In the genomic region with DNA sequence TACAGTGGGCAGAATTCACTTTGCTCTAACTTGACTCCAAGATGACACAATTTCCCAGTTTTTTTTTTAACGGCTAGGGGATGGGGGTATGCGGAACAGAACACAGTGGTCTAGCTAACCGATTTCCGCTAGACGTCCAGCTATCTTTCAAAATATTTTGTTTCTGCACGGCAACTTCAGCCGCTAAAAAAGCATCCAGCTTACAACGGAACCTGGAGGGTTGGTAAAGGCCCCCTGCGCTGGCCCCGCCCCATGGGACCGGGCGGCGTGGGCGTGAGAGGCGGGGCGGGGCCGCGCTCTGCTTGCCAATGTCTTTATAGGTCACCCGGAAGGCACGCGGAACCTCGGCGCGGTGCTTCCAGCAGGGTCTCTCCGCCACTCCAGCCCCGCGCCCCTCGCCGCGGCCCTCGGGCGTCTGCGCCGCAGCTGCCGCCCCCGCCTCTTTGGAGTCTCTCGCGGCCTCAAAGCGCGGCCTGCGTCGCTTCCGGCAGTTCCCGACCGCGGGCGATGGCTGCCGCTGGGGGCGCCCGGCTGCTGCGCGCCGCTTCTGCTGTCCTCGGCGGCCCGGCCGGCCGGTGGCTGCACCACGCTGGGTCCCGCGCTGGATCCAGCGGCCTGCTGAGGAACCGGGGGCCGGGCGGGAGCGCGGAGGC, we compare ENCODE assay signal across 1 cellular context.
TF ChIP-seq lines count a peak whose summit lies in the region.

A gene with protein sequence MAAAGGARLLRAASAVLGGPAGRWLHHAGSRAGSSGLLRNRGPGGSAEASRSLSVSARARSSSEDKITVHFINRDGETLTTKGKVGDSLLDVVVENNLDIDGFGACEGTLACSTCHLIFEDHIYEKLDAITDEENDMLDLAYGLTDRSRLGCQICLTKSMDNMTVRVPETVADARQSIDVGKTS (plus strand): TSS at position 335 of the 653 bp plus-strand sequence. CDS start 173 bp downstream, at position 508.

TF ChIP-seq in HepG2, 621 proteins besides CTCF, POLR2A, EP300 and RAD21 (continued from another document and continues in another):
- TF ChIP-seq, protein P1, sequence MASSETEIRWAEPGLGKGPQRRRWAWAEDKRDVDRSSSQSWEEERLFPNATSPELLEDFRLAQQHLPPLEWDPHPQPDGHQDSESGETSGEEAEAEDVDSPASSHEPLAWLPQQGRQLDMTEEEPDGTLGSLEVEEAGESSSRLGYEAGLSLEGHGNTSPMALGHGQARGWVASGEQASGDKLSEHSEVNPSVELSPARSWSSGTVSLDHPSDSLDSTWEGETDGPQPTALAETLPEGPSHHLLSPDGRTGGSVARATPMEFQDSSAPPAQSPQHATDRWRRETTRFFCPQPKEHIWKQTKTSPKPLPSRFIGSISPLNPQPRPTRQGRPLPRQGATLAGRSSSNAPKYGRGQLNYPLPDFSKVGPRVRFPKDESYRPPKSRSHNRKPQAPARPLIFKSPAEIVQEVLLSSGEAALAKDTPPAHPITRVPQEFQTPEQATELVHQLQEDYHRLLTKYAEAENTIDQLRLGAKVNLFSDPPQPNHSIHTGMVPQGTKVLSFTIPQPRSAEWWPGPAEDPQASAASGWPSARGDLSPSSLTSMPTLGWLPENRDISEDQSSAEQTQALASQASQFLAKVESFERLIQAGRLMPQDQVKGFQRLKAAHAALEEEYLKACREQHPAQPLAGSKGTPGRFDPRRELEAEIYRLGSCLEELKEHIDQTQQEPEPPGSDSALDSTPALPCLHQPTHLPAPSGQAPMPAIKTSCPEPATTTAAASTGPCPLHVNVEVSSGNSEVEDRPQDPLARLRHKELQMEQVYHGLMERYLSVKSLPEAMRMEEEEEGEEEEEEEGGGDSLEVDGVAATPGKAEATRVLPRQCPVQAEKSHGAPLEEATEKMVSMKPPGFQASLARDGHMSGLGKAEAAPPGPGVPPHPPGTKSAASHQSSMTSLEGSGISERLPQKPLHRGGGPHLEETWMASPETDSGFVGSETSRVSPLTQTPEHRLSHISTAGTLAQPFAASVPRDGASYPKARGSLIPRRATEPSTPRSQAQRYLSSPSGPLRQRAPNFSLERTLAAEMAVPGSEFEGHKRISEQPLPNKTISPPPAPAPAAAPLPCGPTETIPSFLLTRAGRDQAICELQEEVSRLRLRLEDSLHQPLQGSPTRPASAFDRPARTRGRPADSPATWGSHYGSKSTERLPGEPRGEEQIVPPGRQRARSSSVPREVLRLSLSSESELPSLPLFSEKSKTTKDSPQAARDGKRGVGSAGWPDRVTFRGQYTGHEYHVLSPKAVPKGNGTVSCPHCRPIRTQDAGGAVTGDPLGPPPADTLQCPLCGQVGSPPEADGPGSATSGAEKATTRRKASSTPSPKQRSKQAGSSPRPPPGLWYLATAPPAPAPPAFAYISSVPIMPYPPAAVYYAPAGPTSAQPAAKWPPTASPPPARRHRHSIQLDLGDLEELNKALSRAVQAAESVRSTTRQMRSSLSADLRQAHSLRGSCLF (CRISPR knock-in tag; IDR thresholded peaks at IDR 0.05; ENCODE audit: borderline replicate concordance) = no peak
- TF ChIP-seq SMC3 (IDR thresholded peaks at IDR 0.05; ENCODE audit: low read length) (no peak), ZNF766 (CRISPR knock-in tag; IDR thresholded peaks at IDR 0.05; ENCODE audit: borderline replicate concordance) (peak; percentile 82; the same call in 1 of the 2 replicates), ZNF883 (CRISPR knock-in tag; IDR thresholded peaks at IDR 0.05; ENCODE audit: not compliant biosample characterization) (no peak), SPEN (CRISPR knock-in tag; IDR thresholded peaks at IDR 0.05; ENCODE audit: low read depth) (peak; percentile 64), MYNN (CRISPR knock-in tag; IDR thresholded peaks at IDR 0.05; ENCODE audit: low read depth) (no peak), ZNF124 (CRISPR knock-in tag; IDR thresholded peaks at IDR 0.05) (no peak), ZNF709 (CRISPR knock-in tag; IDR thresholded peaks at IDR 0.05) (peak; percentile 74; the same call in 1 of the 2 replicates), ZNF333 (CRISPR knock-in tag; IDR thresholded peaks at IDR 0.05; ENCODE audit: borderline replicate concordance) (0 out of 2 replicates have a peak, but pooled peaks have one; percentile 42), CCAR2 (optimal IDR thresholded peaks at IDR 0.05; ENCODE audit: low read depth, low read length) (no peak), HINFP (CRISPR knock-in tag; IDR thresholded peaks at IDR 0.05; ENCODE audit: low read depth) (no peak), SP1 (IDR thresholded peaks at IDR 0.05) (no peak), SP1 (CRISPR knock-in tag; IDR thresholded peaks at IDR 0.05) (0 out of 2 replicates have a peak, but pooled peaks have one; percentile 52), NR2F1 (CRISPR knock-in tag; IDR thresholded peaks at IDR 0.05) (no peak), NFRKB (IDR thresholded peaks at IDR 0.05) (no peak), ZNF331 (CRISPR knock-in tag; IDR thresholded peaks at IDR 0.05) (no peak; the same call in 1 of the 2 replicates), ZFP36L1 (CRISPR knock-in tag; IDR thresholded peaks at IDR 0.05) (no peak), ZNF230 (CRISPR knock-in tag; IDR thresholded peaks at IDR 0.05) (0 out of 2 replicates have a peak, but pooled peaks have one; percentile 47), NAIF1 (CRISPR knock-in tag; IDR thresholded peaks at IDR 0.05; ENCODE audit: borderline replicate concordance) (no peak), NFKBIZ (CRISPR knock-in tag; IDR thresholded peaks at IDR 0.05) (no peak), ELF4 (CRISPR knock-in tag; IDR thresholded peaks at IDR 0.05; ENCODE audit: borderline replicate concordance) (no peak), HDAC1 (CRISPR knock-in tag; IDR thresholded peaks at IDR 0.05) (no peak; the same call in 1 of the 2 replicates), NKX3-1 (CRISPR knock-in tag; IDR thresholded peaks at IDR 0.05) (no peak; the same call in 1 of the 2 replicates), RBM39 (IDR thresholded peaks at IDR 0.05; ENCODE audit: low read depth, low read length, poor library complexity, severe bottlenecking) (no peak), FOXK2 (IDR thresholded peaks at IDR 0.05) (no peak), ZNF7 (CRISPR knock-in tag; IDR thresholded peaks at IDR 0.05) (no peak), TBP (CRISPR knock-in tag; IDR thresholded peaks at IDR 0.05) (no peak), ZFP41 (CRISPR knock-in tag; IDR thresholded peaks at IDR 0.05; ENCODE audit: borderline replicate concordance) (no peak), BRCA1 (CRISPR knock-in tag; IDR thresholded peaks at IDR 0.05) (0 out of 2 replicates have a peak, but pooled peaks have one; percentile 28)
- TF ChIP-seq, protein P2, sequence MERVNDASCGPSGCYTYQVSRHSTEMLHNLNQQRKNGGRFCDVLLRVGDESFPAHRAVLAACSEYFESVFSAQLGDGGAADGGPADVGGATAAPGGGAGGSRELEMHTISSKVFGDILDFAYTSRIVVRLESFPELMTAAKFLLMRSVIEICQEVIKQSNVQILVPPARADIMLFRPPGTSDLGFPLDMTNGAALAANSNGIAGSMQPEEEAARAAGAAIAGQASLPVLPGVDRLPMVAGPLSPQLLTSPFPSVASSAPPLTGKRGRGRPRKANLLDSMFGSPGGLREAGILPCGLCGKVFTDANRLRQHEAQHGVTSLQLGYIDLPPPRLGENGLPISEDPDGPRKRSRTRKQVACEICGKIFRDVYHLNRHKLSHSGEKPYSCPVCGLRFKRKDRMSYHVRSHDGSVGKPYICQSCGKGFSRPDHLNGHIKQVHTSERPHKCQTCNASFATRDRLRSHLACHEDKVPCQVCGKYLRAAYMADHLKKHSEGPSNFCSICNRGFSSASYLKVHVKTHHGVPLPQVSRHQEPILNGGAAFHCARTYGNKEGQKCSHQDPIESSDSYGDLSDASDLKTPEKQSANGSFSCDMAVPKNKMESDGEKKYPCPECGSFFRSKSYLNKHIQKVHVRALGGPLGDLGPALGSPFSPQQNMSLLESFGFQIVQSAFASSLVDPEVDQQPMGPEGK (CRISPR knock-in tag; IDR thresholded peaks at IDR 0.05) = peak; percentile 68
- TF ChIP-seq, protein P3, sequence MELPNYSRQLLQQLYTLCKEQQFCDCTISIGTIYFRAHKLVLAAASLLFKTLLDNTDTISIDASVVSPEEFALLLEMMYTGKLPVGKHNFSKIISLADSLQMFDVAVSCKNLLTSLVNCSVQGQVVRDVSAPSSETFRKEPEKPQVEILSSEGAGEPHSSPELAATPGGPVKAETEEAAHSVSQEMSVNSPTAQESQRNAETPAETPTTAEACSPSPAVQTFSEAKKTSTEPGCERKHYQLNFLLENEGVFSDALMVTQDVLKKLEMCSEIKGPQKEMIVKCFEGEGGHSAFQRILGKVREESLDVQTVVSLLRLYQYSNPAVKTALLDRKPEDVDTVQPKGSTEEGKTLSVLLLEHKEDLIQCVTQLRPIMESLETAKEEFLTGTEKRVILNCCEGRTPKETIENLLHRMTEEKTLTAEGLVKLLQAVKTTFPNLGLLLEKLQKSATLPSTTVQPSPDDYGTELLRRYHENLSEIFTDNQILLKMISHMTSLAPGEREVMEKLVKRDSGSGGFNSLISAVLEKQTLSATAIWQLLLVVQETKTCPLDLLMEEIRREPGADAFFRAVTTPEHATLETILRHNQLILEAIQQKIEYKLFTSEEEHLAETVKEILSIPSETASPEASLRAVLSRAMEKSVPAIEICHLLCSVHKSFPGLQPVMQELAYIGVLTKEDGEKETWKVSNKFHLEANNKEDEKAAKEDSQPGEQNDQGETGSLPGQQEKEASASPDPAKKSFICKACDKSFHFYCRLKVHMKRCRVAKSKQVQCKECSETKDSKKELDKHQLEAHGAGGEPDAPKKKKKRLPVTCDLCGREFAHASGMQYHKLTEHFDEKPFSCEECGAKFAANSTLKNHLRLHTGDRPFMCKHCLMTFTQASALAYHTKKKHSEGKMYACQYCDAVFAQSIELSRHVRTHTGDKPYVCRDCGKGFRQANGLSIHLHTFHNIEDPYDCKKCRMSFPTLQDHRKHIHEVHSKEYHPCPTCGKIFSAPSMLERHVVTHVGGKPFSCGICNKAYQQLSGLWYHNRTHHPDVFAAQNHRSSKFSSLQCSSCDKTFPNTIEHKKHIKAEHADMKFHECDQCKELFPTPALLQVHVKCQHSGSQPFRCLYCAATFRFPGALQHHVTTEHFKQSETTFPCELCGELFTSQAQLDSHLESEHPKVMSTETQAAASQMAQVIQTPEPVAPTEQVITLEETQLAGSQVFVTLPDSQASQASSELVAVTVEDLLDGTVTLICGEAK (IDR thresholded peaks at IDR 0.05) = no peak
- TF ChIP-seq, protein P3 (CRISPR knock-in tag; IDR thresholded peaks at IDR 0.05) = no peak
- TF ChIP-seq, protein P4, sequence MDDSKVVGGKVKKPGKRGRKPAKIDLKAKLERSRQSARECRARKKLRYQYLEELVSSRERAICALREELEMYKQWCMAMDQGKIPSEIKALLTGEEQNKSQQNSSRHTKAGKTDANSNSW (CRISPR knock-in tag; IDR thresholded peaks at IDR 0.05; ENCODE audit: borderline replicate concordance) = no peak
- TF ChIP-seq, protein P5, sequence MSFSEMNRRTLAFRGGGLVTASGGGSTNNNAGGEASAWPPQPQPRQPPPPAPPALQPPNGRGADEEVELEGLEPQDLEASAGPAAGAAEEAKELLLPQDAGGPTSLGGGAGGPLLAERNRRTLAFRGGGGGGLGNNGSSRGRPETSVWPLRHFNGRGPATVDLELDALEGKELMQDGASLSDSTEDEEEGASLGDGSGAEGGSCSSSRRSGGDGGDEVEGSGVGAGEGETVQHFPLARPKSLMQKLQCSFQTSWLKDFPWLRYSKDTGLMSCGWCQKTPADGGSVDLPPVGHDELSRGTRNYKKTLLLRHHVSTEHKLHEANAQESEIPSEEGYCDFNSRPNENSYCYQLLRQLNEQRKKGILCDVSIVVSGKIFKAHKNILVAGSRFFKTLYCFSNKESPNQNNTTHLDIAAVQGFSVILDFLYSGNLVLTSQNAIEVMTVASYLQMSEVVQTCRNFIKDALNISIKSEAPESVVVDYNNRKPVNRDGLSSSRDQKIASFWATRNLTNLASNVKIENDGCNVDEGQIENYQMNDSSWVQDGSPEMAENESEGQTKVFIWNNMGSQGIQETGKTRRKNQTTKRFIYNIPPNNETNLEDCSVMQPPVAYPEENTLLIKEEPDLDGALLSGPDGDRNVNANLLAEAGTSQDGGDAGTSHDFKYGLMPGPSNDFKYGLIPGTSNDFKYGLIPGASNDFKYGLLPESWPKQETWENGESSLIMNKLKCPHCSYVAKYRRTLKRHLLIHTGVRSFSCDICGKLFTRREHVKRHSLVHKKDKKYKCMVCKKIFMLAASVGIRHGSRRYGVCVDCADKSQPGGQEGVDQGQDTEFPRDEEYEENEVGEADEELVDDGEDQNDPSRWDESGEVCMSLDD (CRISPR knock-in tag; IDR thresholded peaks at IDR 0.05; ENCODE audit: borderline replicate concordance) = peak; percentile 23; the same call in 1 of the 2 replicates
